1 cellular context compared by ENCODE assay signal in genomic region chr22:45651931-45652528, GRCh38.
TF ChIP-seq lines count a peak whose summit lies in the region.

No MANE protein-coding gene starts in this region.

TF ChIP-seq in HepG2, 621 proteins besides CTCF, POLR2A, EP300 and RAD21 (continued from another document):
- no peak for TF ChIP-seq CBFB (CRISPR knock-in tag; IDR thresholded peaks at IDR 0.05)
- TF ChIP-seq SRY (CRISPR knock-in tag; IDR thresholded peaks at IDR 0.05) = 0 out of 2 replicates have a peak, but pooled peaks have one; percentile 18
- peak; percentile 13; the same call in 1 of the 2 replicates for TF ChIP-seq TOPORS (CRISPR knock-in tag; IDR thresholded peaks at IDR 0.05)
- TF ChIP-seq ZNF788 (CRISPR knock-in tag; IDR thresholded peaks at IDR 0.05; ENCODE audit: borderline replicate concordance) = 0 out of 2 replicates have a peak, but pooled peaks have one; percentile 2
